ENCODE assay signal across 28 cellular contexts in genomic region chr7:27554826-27555225, GRCh38.
"Had no signal": no experiment of that assay in that cellular context is flagged by ENCODE, and none has a peak within 500 bp of the region (broad histone marks: within the 10 kb centered on the region; RNA-seq: fewer than 3 reads in every experiment).

No MANE protein-coding gene starts in this region.

- H3K4me3 ChIP-seq: ascending aorta, coronary artery, dorsolateral prefrontal cortex had no signal

- H3K27ac ChIP-seq: ascending aorta, coronary artery, dorsolateral prefrontal cortex had no signal

- H3K4me1 Mint-ChIP-seq: activated CD4-positive, alpha-beta T cell treated with anti-CD3 and anti-CD28 coated beads for 36 hours; activated CD4-positive, alpha-beta T cell treated with anti-CD3 and anti-CD28 coated beads, Interleukin-2, amount 10 ng/mL, durations not matched to agents 24 days and 14 days; activated naive CD4-positive, alpha-beta T cell treated with anti-CD3 and anti-CD28 coated beads, Interleukin-2, amount 10 ng/mL, durations not matched to agents 7 days and 5 days; activated naive CD8-positive, alpha-beta T cell treated with anti-CD3 and anti-CD28 coated beads, Interleukin-2, amount 10 ng/mL, durations not matched to agents 7 days and 5 days; central memory CD8-positive, alpha-beta T cell had no signal

- H3K27me3 ChIP-seq: ascending aorta, dorsolateral prefrontal cortex had no signal

- H3K36me3 Mint-ChIP-seq: activated CD4-positive, alpha-beta memory T cell treated with anti-CD3 and anti-CD28 coated beads for 36 hours; activated naive CD4-positive, alpha-beta T cell treated with anti-CD3 and anti-CD28 coated beads, Interleukin-2, amount 10 ng/mL, durations not matched to agents 7 days and 5 days; activated naive CD4-positive, alpha-beta T cell treated with anti-CD3 and anti-CD28 coated beads, Interleukin-2, amount 50 U/mL, for 72 hours; activated naive CD8-positive, alpha-beta T cell treated with anti-CD3 and anti-CD28 coated beads, Interleukin-2, amount 10 ng/mL, durations not matched to agents 7 days and 5 days had no signal

- H3K4me1 ChIP-seq: ascending aorta had no signal

- H3K27me3 Mint-ChIP-seq: activated CD4-positive, alpha-beta memory T cell treated with anti-CD3 and anti-CD28 coated beads for 36 hours; activated CD4-positive, alpha-beta T cell treated with anti-CD3 and anti-CD28 coated beads for 36 hours; activated CD4-positive, alpha-beta T cell treated with anti-CD3 and anti-CD28 coated beads, Interleukin-2, amount 10 ng/mL, durations not matched to agents 24 days and 14 days; activated naive CD4-positive, alpha-beta T cell treated with anti-CD3 and anti-CD28 coated beads, Interleukin-2, amount 10 ng/mL, durations not matched to agents 7 days and 5 days; activated naive CD8-positive, alpha-beta T cell treated with anti-CD3 and anti-CD28 coated beads, Interleukin-2, amount 10 ng/mL, durations not matched to agents 7 days and 5 days; activated T-cell treated with anti-CD3 and anti-CD28 coated beads, Interleukin-2, amount 50 U/mL, for 24 hours; central memory CD8-positive, alpha-beta T cell; dendritic cell treated with granulocyte-macrophage colony-stimulating factor and Interleukin-4, amounts not matched to agents 40 ng/mL and 50 ng/mL, for 4 days had no signal

- ATAC-seq: activated CD4-positive, alpha-beta T cell treated with anti-CD3 and anti-CD28 coated beads for 36 hours; activated CD8-positive, alpha-beta T cell treated with anti-CD3 and anti-CD28 coated beads, Interleukin-2, amount 10 ng/mL, durations not matched to agents 7 days and 5 days; activated naive CD4-positive, alpha-beta T cell treated with anti-CD3 and anti-CD28 coated beads, Interleukin-2, amount 50 U/mL, for 72 hours; activated T-cell treated with anti-CD3 and anti-CD28 coated beads, Interleukin-2, amount 50 U/mL, for 72 hours; esophagus mucosa had no signal

- H3K9me3 Mint-ChIP-seq: activated CD4-positive, alpha-beta memory T cell treated with anti-CD3 and anti-CD28 coated beads for 36 hours; activated CD4-positive, alpha-beta T cell treated with anti-CD3 and anti-CD28 coated beads, Interleukin-2, amount 10 ng/mL, durations not matched to agents 24 days and 14 days; activated naive CD4-positive, alpha-beta T cell treated with anti-CD3 and anti-CD28 coated beads, Interleukin-2, amount 10 ng/mL, durations not matched to agents 7 days and 5 days; activated naive CD4-positive, alpha-beta T cell treated with anti-CD3 and anti-CD28 coated beads, Interleukin-2, amount 50 U/mL, for 72 hours; activated naive CD8-positive, alpha-beta T cell treated with anti-CD3 and anti-CD28 coated beads, Interleukin-2, amount 10 ng/mL, durations not matched to agents 7 days and 5 days; activated T-cell treated with anti-CD3 and anti-CD28 coated beads, Interleukin-2, amount 50 U/mL, for 24 hours; activated T-cell treated with anti-CD3 and anti-CD28 coated beads, Interleukin-2, amount 50 U/mL, for 72 hours; central memory CD8-positive, alpha-beta T cell; dendritic cell treated with granulocyte-macrophage colony-stimulating factor and Interleukin-4, amounts not matched to agents 40 ng/mL and 50 ng/mL, for 4 days; endodermal cell had no signal

- H3K27ac Mint-ChIP-seq: activated CD4-positive, alpha-beta memory T cell treated with anti-CD3 and anti-CD28 coated beads for 36 hours; activated CD4-positive, alpha-beta T cell treated with anti-CD3 and anti-CD28 coated beads for 36 hours; activated CD4-positive, alpha-beta T cell treated with anti-CD3 and anti-CD28 coated beads, Interleukin-2, amount 10 ng/mL, durations not matched to agents 24 days and 14 days; activated CD8-positive, alpha-beta T cell treated with anti-CD3 and anti-CD28 coated beads, Interleukin-2, amount 10 ng/mL, durations not matched to agents 7 days and 5 days; activated naive CD4-positive, alpha-beta T cell treated with anti-CD3 and anti-CD28 coated beads, Interleukin-2, amount 10 ng/mL, durations not matched to agents 7 days and 5 days; activated naive CD4-positive, alpha-beta T cell treated with anti-CD3 and anti-CD28 coated beads, Interleukin-2, amount 50 U/mL, for 72 hours; activated naive CD8-positive, alpha-beta T cell treated with anti-CD3 and anti-CD28 coated beads, Interleukin-2, amount 10 ng/mL, durations not matched to agents 7 days and 5 days; activated T-cell treated with anti-CD3 and anti-CD28 coated beads, Interleukin-2, amount 50 U/mL, for 24 hours; activated T-cell treated with anti-CD3 and anti-CD28 coated beads, Interleukin-2, amount 50 U/mL, for 72 hours; brain; dendritic cell treated with granulocyte-macrophage colony-stimulating factor and Interleukin-4, amounts not matched to agents 40 ng/mL and 50 ng/mL, for 4 days; endodermal cell had no signal

- DNase-seq: activated CD4-positive, alpha-beta memory T cell treated with anti-CD3 and anti-CD28 coated beads for 36 hours; activated CD4-positive, alpha-beta T cell treated with anti-CD3 and anti-CD28 coated beads for 36 hours; activated CD4-positive, alpha-beta T cell treated with anti-CD3 and anti-CD28 coated beads, Interleukin-2, amount 10 ng/mL, durations not matched to agents 24 days and 14 days; activated CD4-positive, CD25-positive, alpha-beta regulatory T cell; activated CD4-positive, CD25-positive, alpha-beta regulatory T cell treated with anti-CD3 and anti-CD28 coated beads, Interleukin-2, amount 50 U/mL, for 72 hours; activated CD8-positive, alpha-beta memory T cell treated with anti-CD3 and anti-CD28 coated beads, Interleukin-2, amount 50 U/mL, for 48 hours; activated CD8-positive, alpha-beta T cell treated with anti-CD3 and anti-CD28 coated beads, Interleukin-2, amount 10 ng/mL, durations not matched to agents 7 days and 5 days; activated gamma-delta T cell; activated naive CD4-positive, alpha-beta T cell; activated naive CD4-positive, alpha-beta T cell treated with anti-CD3 and anti-CD28 coated beads, Interleukin-2, amount 10 ng/mL, durations not matched to agents 7 days and 5 days; activated naive CD8-positive, alpha-beta T cell treated with anti-CD3 and anti-CD28 coated beads, Interleukin-2, amount 10 ng/mL, durations not matched to agents 7 days and 5 days; activated T-cell treated with anti-CD3 and anti-CD28 coated beads for 4 hours; activated T-cell treated with anti-CD3 and anti-CD28 coated beads, Interleukin-2, amount 50 U/mL, for 24 hours; activated T-cell treated with anti-CD3 and anti-CD28 coated beads, Interleukin-2, amount 50 U/mL, for 72 hours; dorsolateral prefrontal cortex; effector memory CD4-positive, alpha-beta T cell; endodermal cell; foreskin fibroblast; T-helper 2 cell had no signal

- FAIRE-seq: bronchial epithelial cell, frontal cortex had no signal

- H3K9me3 ChIP-seq: ascending aorta had no signal

- H3K4me3 Mint-ChIP-seq: activated CD4-positive, alpha-beta memory T cell treated with anti-CD3 and anti-CD28 coated beads for 36 hours; activated CD4-positive, alpha-beta T cell treated with anti-CD3 and anti-CD28 coated beads for 36 hours; activated CD4-positive, alpha-beta T cell treated with anti-CD3 and anti-CD28 coated beads, Interleukin-2, amount 10 ng/mL, durations not matched to agents 24 days and 14 days; activated CD8-positive, alpha-beta T cell treated with anti-CD3 and anti-CD28 coated beads, Interleukin-2, amount 10 ng/mL, durations not matched to agents 7 days and 5 days; activated naive CD4-positive, alpha-beta T cell treated with anti-CD3 and anti-CD28 coated beads, Interleukin-2, amount 10 ng/mL, durations not matched to agents 7 days and 5 days; activated naive CD8-positive, alpha-beta T cell treated with anti-CD3 and anti-CD28 coated beads, Interleukin-2, amount 10 ng/mL, durations not matched to agents 7 days and 5 days; activated T-cell treated with anti-CD3 and anti-CD28 coated beads, Interleukin-2, amount 50 U/mL, for 24 hours; activated T-cell treated with anti-CD3 and anti-CD28 coated beads, Interleukin-2, amount 50 U/mL, for 72 hours; brain; central memory CD8-positive, alpha-beta T cell; dendritic cell treated with granulocyte-macrophage colony-stimulating factor and Interleukin-4, amounts not matched to agents 40 ng/mL and 50 ng/mL, for 4 days; endodermal cell had no signal

- H3K36me3 ChIP-seq: ascending aorta had no signal
